ENCODE assay signal across 20 cellular contexts in the genomic region with DNA sequence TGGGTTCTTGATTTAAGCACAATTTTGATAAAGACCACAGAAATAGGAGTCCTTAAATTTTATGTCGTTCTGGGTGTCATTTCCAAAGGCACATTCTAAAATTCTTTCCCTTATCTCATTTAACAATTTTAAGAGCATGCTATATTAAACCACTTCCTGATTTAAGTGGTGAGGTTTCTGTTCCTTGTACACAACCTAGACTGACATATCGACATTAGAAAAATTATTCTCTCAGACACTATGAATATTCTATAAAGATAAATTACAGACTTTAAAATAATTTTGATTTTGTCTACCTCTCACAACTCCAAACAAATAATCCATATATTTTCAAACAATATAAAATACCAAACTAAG.
DNase-seq lines count a peak whose midpoint lies in the region; ATAC-seq and TF ChIP-seq lines count a peak whose summit lies in the region.
"Had no signal": no experiment of that assay in that cellular context is flagged by ENCODE, and none has a peak within 500 bp of the region (broad histone marks: within the 10 kb centered on the region; RNA-seq: fewer than 3 reads in every experiment).

No MANE protein-coding gene starts in this region.

- DNase-seq in GM13976 (ENCODE audit: low spot score) (peak; percentile 12), right atrium auricular region (ENCODE audit: low spot score) (no peak)
- no peak for DNase-seq in stimulated activated CD4-positive, alpha-beta T cell treated with anti-CD3 and anti-CD28 coated beads, Interleukin-2, amount 100 ng/mL, for 24 hours
- DNase-seq: activated naive CD8-positive, alpha-beta T cell treated with anti-CD3 and anti-CD28 coated beads, Interleukin-2, amount 10 ng/mL, durations not matched to agents 7 days and 5 days; CD8-positive, alpha-beta T cell; DMS153; endodermal cell; GDM1; NCI-H2171; NCI-H526; SJCRH30; T-helper 2 cell had no signal

- H4K20me1 ChIP-seq in OCI-LY3 (ENCODE audit: insufficient read depth, low read length): no peaks in the 10 kb centered on the region

- H3K79me2 ChIP-seq in OCI-LY3 (ENCODE audit: low read length): no peaks in the 10 kb centered on the region

- H3K4me2 ChIP-seq in OCI-LY3 (ENCODE audit: low read length): peak overlapping the region; percentile 70

- H3K36me3 ChIP-seq in OCI-LY3 (replicated peaks; ENCODE audit: low read depth, low read length) (no peaks in the 10 kb centered on the region), right atrium auricular region (no peaks in the 10 kb centered on the region)
- H3K36me3 ChIP-seq: gastroesophageal sphincter, prostate gland, SJCRH30 had no signal

- H3K4me1 ChIP-seq in OCI-LY3 (ENCODE audit: low read length) (peaks cover 10% of the 10 kb centered on the region), right atrium auricular region (no peaks in the 10 kb centered on the region)
- H3K4me1 ChIP-seq: gastroesophageal sphincter, prostate gland, SJCRH30 had no signal

- in situ Hi-C loops in GM13976 (cut with MboI; ENCODE audit: low sequenced_read_pairs, unreplicated experiment): no loop called here

- H3K27me3 ChIP-seq in OCI-LY3 (ENCODE audit: low read depth, low read length) (no peaks in the 10 kb centered on the region), right atrium auricular region (no peaks in the 10 kb centered on the region)
- H3K27me3 ChIP-seq: gastroesophageal sphincter, SJCRH30 had no signal

- peak overlapping the region; percentile 23; the same call in 1 of the 2 replicates for H3K9ac ChIP-seq in OCI-LY3 (ENCODE audit: low read length)

- H3K9me3 ChIP-seq in OCI-LY3 (ENCODE audit: insufficient read depth, low read length) (0 out of 2 replicates have a peak, but pooled peaks cover 2% of the 10 kb centered on the region), right atrium auricular region (no peaks in the 10 kb centered on the region)
- H3K9me3 ChIP-seq: gastroesophageal sphincter, prostate gland, SJCRH30 had no signal

- peak overlapping the region; percentile 51 for H3K27ac ChIP-seq in OCI-LY3 (ENCODE audit: low read length)
- H3K27ac ChIP-seq in right atrium auricular region: peak overlapping the region; percentile 9 to 71
- H3K27ac ChIP-seq: gastroesophageal sphincter, HL-60, prostate gland, SJCRH30 had no signal

- H3K4me3 ChIP-seq in OCI-LY3 (ENCODE audit: low read length): peak overlapping the region; percentile 53
- no peak overlapping the region for H3K4me3 ChIP-seq in right atrium auricular region
- H3K4me3 ChIP-seq: gastroesophageal sphincter, prostate gland, SJCRH30 had no signal

- ATAC-seq in HG03565 (IDR thresholded peaks at IDR 0.05; ENCODE audit: unreplicated experiment): peak; percentile 66
- no peak for ATAC-seq in HG03095 (IDR thresholded peaks at IDR 0.05; ENCODE audit: unreplicated experiment)
- ATAC-seq in GM21526 (IDR thresholded peaks at IDR 0.05; ENCODE audit: low FRiP score, unreplicated experiment): no peak
- ATAC-seq: CD8-positive, alpha-beta T cell; gastroesophageal sphincter; WTC11 had no signal

- TF ChIP-seq CTCF in GM13976 (IDR thresholded peaks at IDR 0.05; ENCODE audit: borderline replicate concordance, control extremely low read depth, extremely low read depth, insufficient read depth, missing control alignments): no peak
- TF ChIP-seq CTCF in OCI-LY3 (IDR thresholded peaks at IDR 0.05; ENCODE audit: low read depth, low read length): no peak
- TF ChIP-seq CTCF in right atrium auricular region (IDR thresholded peaks at IDR 0.05): no peak

- H2AFZ ChIP-seq in OCI-LY3 (ENCODE audit: low read depth, low read length): no peak overlapping the region
